ENCODE assay signal across 10 cellular contexts in genomic region chr10:112461029-112461887, GRCh38. TPM values are rescaled to one million over a fixed set of nuclear protein-coding genes. Genes with fewer than 3 reads are reported as not detected.
A peak's percentile ranks its signal among the peaks of the same experiment; 100 is the strongest.
DNase-seq lines count a peak whose midpoint lies in the region; ATAC-seq and TF ChIP-seq lines count a peak whose summit lies in the region.
"Had no signal": no experiment of that assay in that cellular context is flagged by ENCODE, and none has a peak within 500 bp of the region (broad histone marks: within the 10 kb centered on the region; RNA-seq: fewer than 3 reads in every experiment).

No MANE protein-coding gene starts in this region.

- ATAC-seq in HG02870 (IDR thresholded peaks at IDR 0.05; ENCODE audit: unreplicated experiment) (no peak), GM19023 (IDR thresholded peaks at IDR 0.05; ENCODE audit: unreplicated experiment) (no peak), GM21737 (IDR thresholded peaks at IDR 0.05; ENCODE audit: unreplicated experiment) (no peak)

- H3K4me1 Mint-ChIP-seq in HFFc6 (ENCODE audit: low read depth), result peaks cover 28% of the 10 kb centered on the region
- no peaks in the 10 kb centered on the region for H3K4me1 Mint-ChIP-seq in activated naive CD4-positive, alpha-beta T cell treated with anti-CD3 and anti-CD28 coated beads, Interleukin-2, amount 10 ng/mL, durations not matched to agents 7 days and 5 days

- H3K9me3 Mint-ChIP-seq in HFFc6, result no peaks in the 10 kb centered on the region
- no peaks in the 10 kb centered on the region for H3K9me3 Mint-ChIP-seq in activated naive CD4-positive, alpha-beta T cell treated with anti-CD3 and anti-CD28 coated beads, Interleukin-2, amount 10 ng/mL, durations not matched to agents 7 days and 5 days

- peak overlapping the region; percentile 87 for H3K27ac Mint-ChIP-seq in HFFc6
- H3K27ac Mint-ChIP-seq in activated naive CD4-positive, alpha-beta T cell treated with anti-CD3 and anti-CD28 coated beads, Interleukin-2, amount 10 ng/mL, durations not matched to agents 7 days and 5 days, result peak overlapping the region; percentile 3

- peaks cover 27% of the 10 kb centered on the region for H3K36me3 Mint-ChIP-seq in HFFc6 (ENCODE audit: low read depth)
- H3K36me3 Mint-ChIP-seq in activated naive CD4-positive, alpha-beta T cell treated with anti-CD3 and anti-CD28 coated beads, Interleukin-2, amount 10 ng/mL, durations not matched to agents 7 days and 5 days, result peaks cover 26% of the 10 kb centered on the region

- no peak overlapping the region for H3K4me3 Mint-ChIP-seq in HFFc6
- H3K4me3 Mint-ChIP-seq in activated naive CD4-positive, alpha-beta T cell treated with anti-CD3 and anti-CD28 coated beads, Interleukin-2, amount 10 ng/mL, durations not matched to agents 7 days and 5 days, result no peak overlapping the region

- CTCF ChIA-PET in activated naive CD4-positive, alpha-beta T cell treated with anti-CD3 and anti-CD28 coated beads, Interleukin-2, amount 10 ng/mL, durations not matched to agents 7 days and 5 days (lab: Charles Lee), result interaction anchor here (3.8 kb wide), 1 partner anchor 10 kb away, joined by 18 read pairs; no protein-coding TSS in a partner anchor

- H3K27me3 Mint-ChIP-seq in HFFc6 (ENCODE audit: insufficient read depth), result no peaks in the 10 kb centered on the region
- H3K27me3 Mint-ChIP-seq in activated naive CD4-positive, alpha-beta T cell treated with anti-CD3 and anti-CD28 coated beads, Interleukin-2, amount 10 ng/mL, durations not matched to agents 7 days and 5 days, result no peaks in the 10 kb centered on the region

- DNase-seq in AG09319 (ENCODE audit: extremely low read depth, low read depth) (peak; percentile 27), HFFc6 (peak; percentile 80), iris pigment epithelial cell (ENCODE audit: low read depth) (peak; percentile 83), NCI-H510A treated with DMSO at 0.1 percent for 48 hours (lab: John Stamatoyannopoulos, UW) (no peak)
- DNase-seq in activated naive CD4-positive, alpha-beta T cell treated with anti-CD3 and anti-CD28 coated beads, Interleukin-2, amount 10 ng/mL, durations not matched to agents 7 days and 5 days, result no peak
- DNase-seq: GDM1, NCI-H446 treated with DMSO at 0.1 percent for 48 hours had no signal

- TF ChIP-seq CTCF in AG09319 (IDR thresholded peaks at IDR 0.05; ENCODE audit: low read depth, low read length) (no peak), HFFc6 (IDR thresholded peaks at IDR 0.05) (no peak)

RNA-seq across cellular contexts. Expression of gene VTI1A, which starts 14.2 kb away (rescaled TPM):
- total RNA-seq in HFFc6 (2021; fragmentation: NEBNext Ultra II Directional; extraction: Animal tissue kit (Norgen Biotek cat#: 25700)), result 10 to 100 TPM; 23.6 to 27.9 (median 24.9) TPM

RNA-seq across cellular contexts. Expression of gene ZDHHC6, which starts 14.5 kb away (rescaled TPM):
- total RNA-seq in HFFc6 (2021; fragmentation: NEBNext Ultra II Directional; extraction: Animal tissue kit (Norgen Biotek cat#: 25700)), result 10 to 100 TPM; 23.1 to 30.5 (median 25.7) TPM

Comparison
In these comparisons a context has a peak if more than half of its experiments do, and no peak if none do; other contexts are left out.
1. DNase-seq: peak in AG09319 (single experiment), HFFc6 (single experiment) and iris pigment epithelial cell (single experiment); none in activated naive CD4-positive, alpha-beta T cell treated with anti-CD3 and anti-CD28 coated beads, Interleukin-2, amount 10 ng/mL, durations not matched to agents 7 days and 5 days (single experiment) and NCI-H510A treated with DMSO at 0.1 percent for 48 hours (single experiment).